7 cellular contexts compared by ENCODE assay signal in genomic region chr15:72271895-72272212, GRCh38. TPM values are rescaled to one million over a fixed set of nuclear protein-coding genes. Genes with fewer than 3 reads are reported as not detected.
DNase-seq lines count a peak whose midpoint lies in the region; ATAC-seq and TF ChIP-seq lines count a peak whose summit lies in the region.

No MANE protein-coding gene starts in this region.

- H3K4me1 ChIP-seq in fibroblast of lung (ENCODE audit: control insufficient read depth, extremely low read depth, insufficient read depth, low read length) (peaks cover 8% of the 10 kb centered on the region), osteoblast (ENCODE audit: insufficient read depth, low read length) (peaks cover 21% of the 10 kb centered on the region)

- peak overlapping the region; percentile 89 for H3K9ac ChIP-seq in fibroblast of lung (ENCODE audit: insufficient read depth, low read length)

- H3K4me3 ChIP-seq in HFF-Myc (replicated peaks; ENCODE audit: low read depth, low read length) (peak overlapping the region; percentile 76), fibroblast of lung (replicated peaks in 1 of 4; ENCODE audit: control extremely low read depth in 1 of 4, insufficient read depth in 1 of 4, low read depth in 3 of 4, low read length in 4 of 4) (peak overlapping the region; percentile 46 to 88 (median 65)), osteoblast (ENCODE audit: insufficient read depth, low read length) (peak overlapping the region; percentile 80)

- H3K79me2 ChIP-seq in fibroblast of lung (ENCODE audit: control insufficient read depth, insufficient read depth, low read length) (peaks cover 6% of the 10 kb centered on the region), osteoblast (ENCODE audit: insufficient read depth, low read length) (peaks cover 40% of the 10 kb centered on the region)

- peaks cover 2% of the 10 kb centered on the region for H3K36me3 ChIP-seq in fibroblast of lung (ENCODE audit: control insufficient read depth, insufficient read depth, low read length)
- H3K36me3 ChIP-seq in osteoblast (ENCODE audit: insufficient read depth, low read length): peaks cover 16% of the 10 kb centered on the region

- H3K4me1 Mint-ChIP-seq in T-helper 1 cell treated with Interleukin-12 subunit alpha and Interleukin-12 subunit beta and Interleukin-4 antibody, amounts not matched to agents 30 μg/mL and 1 μg/mL, for 36 hours (ENCODE audit: low read depth): peaks cover 37% of the 10 kb centered on the region

- peak overlapping the region; percentile 94 for H3K4me3 Mint-ChIP-seq in T-helper 1 cell treated with Interleukin-12 subunit alpha and Interleukin-12 subunit beta and Interleukin-4 antibody, amounts not matched to agents 30 μg/mL and 1 μg/mL, for 36 hours

- H2AFZ ChIP-seq in fibroblast of lung (ENCODE audit: low read length) (no peak overlapping the region), osteoblast (ENCODE audit: low read length) (peak overlapping the region; percentile 65)

- H3K4me2 ChIP-seq in fibroblast of lung (ENCODE audit: extremely low read depth, insufficient read depth, low read length) (peak overlapping the region; percentile 86), osteoblast (ENCODE audit: insufficient read depth, low read length) (peak overlapping the region; percentile 91)

- H3K36me3 Mint-ChIP-seq in T-helper 1 cell treated with Interleukin-12 subunit alpha and Interleukin-12 subunit beta and Interleukin-4 antibody, amounts not matched to agents 30 μg/mL and 1 μg/mL, for 36 hours (ENCODE audit: low read depth): peaks cover 19% of the 10 kb centered on the region

- H3K27me3 ChIP-seq in fibroblast of lung (ENCODE audit: control insufficient read depth, insufficient read depth, low read length) (no peaks in the 10 kb centered on the region), osteoblast (ENCODE audit: insufficient read depth, low read length) (no peaks in the 10 kb centered on the region)

- H3K9me3 Mint-ChIP-seq in T-helper 1 cell treated with Interleukin-12 subunit alpha and Interleukin-12 subunit beta and Interleukin-4 antibody, amounts not matched to agents 30 μg/mL and 1 μg/mL, for 36 hours: no peaks in the 10 kb centered on the region

- TF ChIP-seq CTCF in HFF-Myc (IDR thresholded peaks at IDR 0.05; ENCODE audit: low read depth, low read length, missing control alignments) (no peak), fibroblast of lung (conservative IDR thresholded peaks at IDR 0.05 in 1 of 2, IDR thresholded peaks at IDR 0.05 in 1 of 2; ENCODE audit: low read depth in 1 of 2, low read length in 2 of 2) (no peak), osteoblast (IDR thresholded peaks at IDR 0.05; ENCODE audit: extremely low read depth, low read depth, low read length) (no peak)

- H3K27ac Mint-ChIP-seq in T-helper 1 cell treated with Interleukin-12 subunit alpha and Interleukin-12 subunit beta and Interleukin-4 antibody, amounts not matched to agents 30 μg/mL and 1 μg/mL, for 36 hours: peak overlapping the region; percentile 84

- no peaks in the 10 kb centered on the region for H3K9me3 ChIP-seq in fibroblast of lung (ENCODE audit: control insufficient read depth, insufficient read depth, low read depth, low read length)
- no peaks in the 10 kb centered on the region for H3K9me3 ChIP-seq in osteoblast (ENCODE audit: low read depth, low read length)

- H3K27ac ChIP-seq in fibroblast of lung (ENCODE audit: insufficient read depth, low read length): peak overlapping the region; percentile 70
- H3K27ac ChIP-seq in osteoblast (ENCODE audit: low read depth, low read length): peak overlapping the region; percentile 81

- ATAC-seq in HG03095 (IDR thresholded peaks at IDR 0.05; ENCODE audit: unreplicated experiment): no peak

- H3K27me3 Mint-ChIP-seq in T-helper 1 cell treated with Interleukin-12 subunit alpha and Interleukin-12 subunit beta and Interleukin-4 antibody, amounts not matched to agents 30 μg/mL and 1 μg/mL, for 36 hours (ENCODE audit: low read depth): no peaks in the 10 kb centered on the region

- H4K20me1 ChIP-seq in fibroblast of lung (ENCODE audit: control insufficient read depth, extremely low read depth, insufficient read depth, low read length) (no peaks in the 10 kb centered on the region), osteoblast (ENCODE audit: insufficient read depth, low read length) (peaks cover 4% of the 10 kb centered on the region)

- DNase-seq in EH (ENCODE audit: low read depth) (peak; percentile 32), HFF-Myc (ENCODE audit: extremely low read depth, low read depth) (no peak), fibroblast of lung (ENCODE audit: low read depth in 2 of 2) (peak; percentile 18 to 24), osteoblast (ENCODE audit: insufficient read length, low spot score, missing footprints) (peak; percentile 77), NCI-H1436 treated with DMSO at 0.1 percent for 48 hours (lab: John Stamatoyannopoulos, UW) (no peak)

RNA-seq across cellular contexts. Expression of gene PARP6, which starts 0.5 kb away (rescaled TPM):
- total RNA-seq in fibroblast of lung: 23.4 and 27.4 TPM in 2 replicates
- 31.9 and 37.7 TPM in 2 replicates for polyA plus RNA-seq in fibroblast of lung
- 21.6 and 24.0 TPM in 2 replicates for polyA plus RNA-seq in fibroblast of lung (2012)
- polyA minus RNA-seq in fibroblast of lung (ENCODE audit: low replicate concordance): 33.9 and 38.3 TPM in 2 replicates
- 40.4 and 43.4 TPM in 2 replicates for total RNA-seq in osteoblast

RNA-seq across cellular contexts. Expression of gene PKM, which starts 40.9 kb away (rescaled TPM):
- total RNA-seq in fibroblast of lung (926 and 1,892 TPM in 2 replicates), osteoblast (1,919 and 2,299 TPM in 2 replicates)
- polyA plus RNA-seq in fibroblast of lung: 2,521 and 3,546 TPM in 2 replicates
- polyA plus RNA-seq in fibroblast of lung (2012): 1,992 and 2,536 TPM in 2 replicates
- polyA minus RNA-seq in fibroblast of lung (ENCODE audit: low replicate concordance): 3,488 and 4,252 TPM in 2 replicates

RNA-seq across cellular contexts. Expression of gene CELF6, which starts 48.1 kb away (rescaled TPM):
- 0.17 and 0.26 TPM in 2 replicates for total RNA-seq in fibroblast of lung
- polyA plus RNA-seq in fibroblast of lung: 0.08 TPM in 1 of 2 replicates, not detected in the other
- 0.07 and 0.12 TPM in 2 replicates for polyA plus RNA-seq in fibroblast of lung (2012)
- polyA minus RNA-seq in fibroblast of lung (ENCODE audit: low replicate concordance): not detected in 2 replicates
- 0.36 and 0.59 TPM in 2 replicates for total RNA-seq in osteoblast

Comparison
In these comparisons a context has a peak if more than half of its experiments do, and no peak if none do; other contexts are left out.
1. DNase-seq: peak in EH (single experiment), fibroblast of lung (2 of 2) and osteoblast (single experiment); none in HFF-Myc (single experiment) and NCI-H1436 treated with DMSO at 0.1 percent for 48 hours (single experiment).
2. Peak in every context shown above with its lines, with median percentiles within 50 percentile points of each other: H3K4me3 ChIP-seq.